ENCODE assay signal across 13 cellular contexts in genomic region chr7:122544463-122544862, GRCh38.
DNase-seq lines count a peak whose midpoint lies in the region; ATAC-seq and TF ChIP-seq lines count a peak whose summit lies in the region.
"Had no signal": no experiment of that assay in that cellular context is flagged by ENCODE, and none has a peak within 500 bp of the region (broad histone marks: within the 10 kb centered on the region; RNA-seq: fewer than 3 reads in every experiment).

No MANE protein-coding gene starts in this region.

- H3K9me3 ChIP-seq in hepatocyte (ENCODE audit: low read depth) (no peaks in the 10 kb centered on the region), suprapubic skin (no peaks in the 10 kb centered on the region)
- H3K9me3 ChIP-seq: pancreas had no signal

- no peak overlapping the region for H3K4me2 ChIP-seq in hepatocyte

- no peaks in the 10 kb centered on the region for H3K27me3 ChIP-seq in hepatocyte
- H3K27me3 ChIP-seq in suprapubic skin = no peaks in the 10 kb centered on the region
- H3K27me3 ChIP-seq: pancreas had no signal

- DNase-seq in left ventricle myocardium superior (no peak), hepatocyte (ENCODE audit: low spot score) (no peak), HFFc6 (no peak), NCI-H128 (lab: John Stamatoyannopoulos, UW; ENCODE audit: unreplicated experiment) (no peak), suprapubic skin (ENCODE audit: low spot score in 2 of 2) (no peak)
- DNase-seq: COR-L47, pancreas had no signal

- no peaks in the 10 kb centered on the region for H4K20me1 ChIP-seq in hepatocyte (ENCODE audit: insufficient read depth, poor library complexity, severe bottlenecking)

- H3K4me1 Mint-ChIP-seq in HFFc6 (ENCODE audit: low read depth) = no peaks in the 10 kb centered on the region

- no peak overlapping the region for H3K27ac Mint-ChIP-seq in HFFc6
- H3K27ac Mint-ChIP-seq: brain, WTC11 had no signal

- no peaks in the 10 kb centered on the region for H3K36me3 ChIP-seq in hepatocyte (replicated peaks; ENCODE audit: insufficient read depth, low read depth)
- no peaks in the 10 kb centered on the region for H3K36me3 ChIP-seq in suprapubic skin
- H3K36me3 ChIP-seq: pancreas had no signal

- ATAC-seq in GM18517 (IDR thresholded peaks at IDR 0.05; ENCODE audit: unreplicated experiment) (peak; percentile 95), GM21619 (IDR thresholded peaks at IDR 0.05; ENCODE audit: unreplicated experiment) (peak; percentile 90), HG03439 (IDR thresholded peaks at IDR 0.05; ENCODE audit: unreplicated experiment) (peak; percentile 93), left ventricle myocardium superior (peak; percentile 47)
- ATAC-seq: HCT116, WTC11 had no signal

- H3K27me3 Mint-ChIP-seq in HFFc6 (ENCODE audit: insufficient read depth) = no peaks in the 10 kb centered on the region

- 81% methylated on average over 2 of the region's 2 CpGs for WGBS in hepatocyte (ENCODE audit: low lambda C conversion rate, missing lambda C conversion rate)
- WGBS in suprapubic skin = 75% methylated on average over 2 of the region's 2 CpGs

- peaks cover 11% of the 10 kb centered on the region; the same call in 1 of the 2 replicates for H3K9me3 Mint-ChIP-seq in HFFc6
- H3K9me3 Mint-ChIP-seq: WTC11 had no signal

- no peaks in the 10 kb centered on the region for H3K36me3 Mint-ChIP-seq in HFFc6 (ENCODE audit: low read depth)
- H3K36me3 Mint-ChIP-seq: brain, WTC11 had no signal

- no peak for TF ChIP-seq EP300 in suprapubic skin (IDR thresholded peaks at IDR 0.05)

- intact Hi-C loops in left ventricle myocardium superior (cut with micrococcal nuclease) = no loop called here

- H2AFZ ChIP-seq in hepatocyte = no peak overlapping the region

- H3K79me2 ChIP-seq in hepatocyte = no peaks in the 10 kb centered on the region

- H3K4me3 Mint-ChIP-seq in HFFc6 = no peak overlapping the region
- H3K4me3 Mint-ChIP-seq: brain, WTC11 had no signal

- H3K4me3 ChIP-seq in hepatocyte (no peak overlapping the region), suprapubic skin (no peak overlapping the region)
- H3K4me3 ChIP-seq: pancreas had no signal

- H3K4me1 ChIP-seq in hepatocyte (ENCODE audit: insufficient read depth) = no peaks in the 10 kb centered on the region
- no peaks in the 10 kb centered on the region for H3K4me1 ChIP-seq in suprapubic skin
- H3K4me1 ChIP-seq: pancreas had no signal

- no peak overlapping the region for H3K27ac ChIP-seq in hepatocyte
- no peak overlapping the region for H3K27ac ChIP-seq in suprapubic skin
- H3K27ac ChIP-seq: pancreas had no signal

- no peak for TF ChIP-seq POLR2A in suprapubic skin (IDR thresholded peaks at IDR 0.05)

- no peaks in the 10 kb centered on the region for H3K9me2 ChIP-seq in hepatocyte (replicated peaks; ENCODE audit: insufficient read depth)

- TF ChIP-seq CTCF in hepatocyte (IDR thresholded peaks at IDR 0.05; ENCODE audit: poor library complexity) (no peak), HFFc6 (IDR thresholded peaks at IDR 0.05) (no peak), suprapubic skin (IDR thresholded peaks at IDR 0.05) (no peak)
